ENCODE assay signal across 8 cellular contexts in genomic region chr2:186485576-186485870, GRCh38. TPM values are rescaled to one million over a fixed set of nuclear protein-coding genes. Genes with fewer than 3 reads are reported as not detected.
A peak's percentile ranks its signal among the peaks of the same experiment; 100 is the strongest.
DNase-seq lines count a peak whose midpoint lies in the region; ATAC-seq and TF ChIP-seq lines count a peak whose summit lies in the region.

No MANE protein-coding gene starts in this region.

- H3K4me1 ChIP-seq in endocrine pancreas (ENCODE audit: control insufficient read depth, insufficient read depth, low read length) (peaks cover 22% of the 10 kb centered on the region), ovary (ENCODE audit: insufficient read depth) (peaks cover 3% of the 10 kb centered on the region)

- intact Hi-C loops in ovary (cut with DNase I): no loop called here

- DNase-seq in GF-D8 (lab: John Stamatoyannopoulos, UW) (peak; percentile 71), NB4 (ENCODE audit: low read depth) (no peak), ovary (no peak), SHP77 (lab: John Stamatoyannopoulos, UW) (no peak), OCI-M2 (lab: John Stamatoyannopoulos, UW; ENCODE audit: unreplicated experiment) (no peak)

- H3K27me3 ChIP-seq in endocrine pancreas (ENCODE audit: control insufficient read depth, insufficient read depth, low read length) (no peaks in the 10 kb centered on the region), ovary (no peaks in the 10 kb centered on the region)

- peak overlapping the region; percentile 95 for H3K4me3 ChIP-seq in NB4 (ENCODE audit: low read depth, low read length)
- peak overlapping the region; percentile 99 for H3K4me3 ChIP-seq in endocrine pancreas (ENCODE audit: control insufficient read depth, insufficient read depth, low read length)
- H3K4me3 ChIP-seq in ovary: peak overlapping the region; percentile 94

- TF ChIP-seq CTCF in NB4 (IDR thresholded peaks at IDR 0.05; ENCODE audit: low read depth, low read length) (no peak), ovary (IDR thresholded peaks at IDR 0.05) (no peak)

- ATAC-seq in GM21360 (IDR thresholded peaks at IDR 0.05; ENCODE audit: unreplicated experiment) (no peak), HG03135 (IDR thresholded peaks at IDR 0.05; ENCODE audit: unreplicated experiment) (no peak)

- no peaks in the 10 kb centered on the region for H3K36me3 ChIP-seq in endocrine pancreas (ENCODE audit: control insufficient read depth, insufficient read depth, low read length)
- no peaks in the 10 kb centered on the region for H3K36me3 ChIP-seq in ovary

- no peak for TF ChIP-seq POLR2A in NB4 (IDR thresholded peaks at IDR 0.05; ENCODE audit: extremely low read depth, insufficient read length)
- TF ChIP-seq POLR2A in ovary (IDR thresholded peaks at IDR 0.05): no peak

- H3K9me3 ChIP-seq in endocrine pancreas (ENCODE audit: control insufficient read depth, low read length): no peaks in the 10 kb centered on the region
- H3K9me3 ChIP-seq in ovary: no peaks in the 10 kb centered on the region

- TF ChIP-seq EP300 in ovary (IDR thresholded peaks at IDR 0.05): no peak

- 0% methylated on average over 10 of the region's 10 CpGs for WGBS in ovary, 3 donors

- H3K9ac ChIP-seq in endocrine pancreas (ENCODE audit: control insufficient read depth, insufficient read depth, low read length): peak overlapping the region; percentile 89

- peak overlapping the region; percentile 40 to 80 for H3K27ac ChIP-seq in ovary

RNA-seq across cellular contexts. Expression of gene ZC3H15, which starts 0.5 kb away (rescaled TPM):
- total RNA-seq in ovary: 10 to 100 TPM; 36.1 to 58.8 (median 42.7) TPM
- polyA plus RNA-seq in ovary: 10 to 100 TPM; 37.2 to 51.9 TPM
